24 cellular contexts compared by ENCODE assay signal in the genomic region with DNA sequence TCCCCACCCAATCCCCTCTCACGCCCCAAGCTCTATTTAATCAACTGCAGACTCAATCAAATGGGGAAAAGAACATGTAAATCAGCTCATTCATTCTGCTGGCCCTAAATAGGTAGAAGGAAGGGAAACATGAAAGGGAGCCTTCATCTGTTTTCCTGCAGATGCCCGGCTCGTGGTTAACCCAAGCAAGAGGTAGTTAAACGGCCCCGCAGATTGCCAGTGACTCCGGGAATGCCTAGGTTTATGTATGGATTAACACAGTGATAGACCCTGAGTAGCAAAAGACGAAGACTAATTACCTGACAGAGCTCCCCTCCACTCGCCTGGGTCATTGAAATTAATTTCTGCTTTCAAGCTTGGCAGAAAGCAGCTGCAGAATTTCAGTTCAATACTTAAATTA.
DNase-seq lines count a peak whose midpoint lies in the region; ATAC-seq lines count a peak whose summit lies in the region.
"Had no signal": no experiment of that assay in that cellular context is flagged by ENCODE, and none has a peak within 500 bp of the region (broad histone marks: within the 10 kb centered on the region; RNA-seq: fewer than 3 reads in every experiment).

No MANE protein-coding gene starts in this region.

- peak overlapping the region; percentile 30 for H3K4me3 ChIP-seq in SJCRH30
- H3K4me3 ChIP-seq in iPS-18a (ENCODE audit: low read length) = peak overlapping the region; percentile 13
- H3K4me3 ChIP-seq: K562, Peyer's patch had no signal

- ATAC-seq in HG02970 (IDR thresholded peaks at IDR 0.05; ENCODE audit: low FRiP score, unreplicated experiment) (no peak), GM21528 (IDR thresholded peaks at IDR 0.05; ENCODE audit: low FRiP score, unreplicated experiment) (no peak)
- ATAC-seq: HepG2, K562 had no signal

- H3K36me3 ChIP-seq in SJCRH30 = no peaks in the 10 kb centered on the region
- H3K36me3 ChIP-seq in iPS-18a (ENCODE audit: control insufficient read depth, low read depth, low read length) = no peaks in the 10 kb centered on the region
- H3K36me3 ChIP-seq: Peyer's patch had no signal

- peaks cover 12% of the 10 kb centered on the region; the same call in 1 of the 2 replicates for H3K4me1 ChIP-seq in SJCRH30
- peaks cover 10% of the 10 kb centered on the region for H3K4me1 ChIP-seq in iPS-18a (ENCODE audit: control insufficient read depth, low read depth, low read length)
- H3K4me1 ChIP-seq: Peyer's patch had no signal

- H3K27ac ChIP-seq in SJCRH30 (peak overlapping the region; percentile 70), iPS-18a (ENCODE audit: low read length) (no peak overlapping the region)
- H3K27ac ChIP-seq: Peyer's patch had no signal

- H3K9me3 ChIP-seq in SJCRH30 (replicated peaks) = no peaks in the 10 kb centered on the region
- H3K9me3 ChIP-seq in iPS-18a (ENCODE audit: control insufficient read depth, low read depth, low read length) = no peaks in the 10 kb centered on the region
- H3K9me3 ChIP-seq: Peyer's patch had no signal

- H3K9ac ChIP-seq in iPS-18a (ENCODE audit: low read length) = no peak overlapping the region

- H3K27me3 ChIP-seq in SJCRH30 = no peaks in the 10 kb centered on the region
- H3K27me3 ChIP-seq in iPS-18a (ENCODE audit: control insufficient read depth, insufficient read depth, low read length) = no peaks in the 10 kb centered on the region
- H3K27me3 ChIP-seq: Peyer's patch had no signal

- DNase-seq in NCI-H1417 (lab: John Stamatoyannopoulos, UW) = peak in 2 of 3 experiments; percentile 21 to 70
- DNase-seq in NCI-H1417 treated with DMSO at 0.1 percent for 48 hours (lab: John Stamatoyannopoulos, UW) = no peak
- peak; percentile 26 to 64 for DNase-seq in SJCRH30
- peak; percentile 63 for DNase-seq in retina
- DNase-seq in NCI-H345 (lab: John Stamatoyannopoulos, UW) = no peak
- DNase-seq: 8988T; AML-193; C1 segment of cervical spinal cord; Calu3; CD8-positive, alpha-beta memory T cell; DMS153; H7; MM.1S; NCI-H1048; NCI-H1694 treated with DMSO at 0.1 percent for 48 hours; NCI-H2081 treated with DMSO at 0.1 percent for 48 hours; NCI-H510A; NCI-H774; Peyer's patch had no signal

Comparison
In these comparisons a context has a peak if more than half of its experiments do, and no peak if none do; other contexts are left out.
1. DNase-seq: peak in NCI-H1417 (2 of 3), SJCRH30 (2 of 2) and retina (single experiment); none in NCI-H1417 treated with DMSO at 0.1 percent for 48 hours (single experiment) and NCI-H345 (single experiment).